9 cellular contexts compared by ENCODE assay signal in the genomic region with DNA sequence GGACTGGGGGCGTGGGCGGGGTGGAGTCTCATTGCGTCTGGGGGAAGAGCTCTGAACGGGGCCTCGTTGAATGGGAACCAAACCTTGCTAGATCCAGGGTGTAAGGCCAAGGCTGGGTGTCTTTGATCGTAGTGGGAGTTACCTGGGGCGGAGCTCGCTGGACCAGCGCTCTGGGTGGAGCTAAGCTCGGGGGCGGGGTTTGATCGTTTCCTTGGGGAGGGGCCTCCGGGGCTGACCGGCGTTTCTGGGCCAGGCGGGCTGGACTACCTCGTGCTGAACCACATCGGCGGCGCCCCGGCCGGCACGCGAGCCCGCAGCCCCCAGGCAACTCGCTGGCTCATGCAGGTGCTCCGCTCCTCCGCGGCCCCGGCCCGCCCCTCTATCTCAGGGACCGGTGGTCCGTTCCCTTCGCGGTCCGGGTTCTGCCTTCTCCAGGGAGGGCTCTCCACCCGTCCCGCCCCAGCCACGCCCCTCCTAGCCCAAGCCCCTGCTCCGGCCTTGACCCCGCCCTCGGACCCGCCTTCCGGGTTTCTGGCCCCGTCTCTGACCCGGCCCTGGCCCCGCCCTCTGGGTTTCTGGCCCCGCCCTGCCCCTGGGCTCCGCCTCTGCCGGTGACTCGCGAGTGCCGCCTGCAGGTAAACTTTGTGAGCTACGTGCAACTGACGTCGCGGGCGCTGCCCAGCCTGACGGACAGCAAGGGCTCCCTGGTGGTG. TPM values are rescaled to one million over a fixed set of nuclear protein-coding genes. Genes with fewer than 3 reads are reported as not detected.
DNase-seq lines count a peak whose midpoint lies in the region; ATAC-seq, FAIRE-seq and TF ChIP-seq lines count a peak whose summit lies in the region.
"Had no signal": no experiment of that assay in that cellular context is flagged by ENCODE, and none has a peak within 500 bp of the region (broad histone marks: within the 10 kb centered on the region; RNA-seq: fewer than 3 reads in every experiment).

No MANE protein-coding gene starts in this region.

- H3K27me3 ChIP-seq in CD8-positive, alpha-beta T cell (ENCODE audit: insufficient read depth, low read length): no peaks in the 10 kb centered on the region
- no peaks in the 10 kb centered on the region for H3K27me3 ChIP-seq in OCI-LY1 (ENCODE audit: insufficient read depth, low read length)
- H3K27me3 ChIP-seq in esophagus muscularis mucosa: no peaks in the 10 kb centered on the region
- H3K27me3 ChIP-seq in muscle layer of colon (ENCODE audit: control insufficient read depth in 1 of 2, insufficient read depth in 2 of 2, low read length in 2 of 2): no peaks in the 10 kb centered on the region

- H3K9ac ChIP-seq in OCI-LY1 (ENCODE audit: low read length): peak overlapping the region; percentile 61
- no peak overlapping the region for H3K9ac ChIP-seq in muscle layer of colon (ENCODE audit: low read length)

- peaks cover 40% of the 10 kb centered on the region for H3K4me1 Mint-ChIP-seq in CD8-positive, alpha-beta T cell (ENCODE audit: low read depth)

- H3K9me3 Mint-ChIP-seq in CD8-positive, alpha-beta T cell: no peaks in the 10 kb centered on the region

- peak overlapping the region; percentile 33 for H3K27ac ChIP-seq in CD8-positive, alpha-beta T cell (ENCODE audit: low read depth, low read length)
- H3K27ac ChIP-seq in OCI-LY1 (ENCODE audit: low read depth, low read length, poor library complexity, severe bottlenecking) (no peak overlapping the region), esophagus muscularis mucosa (replicated peaks in 1 of 4) (peak overlapping the region; percentile 82 to 89 (median 85)), muscle layer of colon (ENCODE audit: low read depth, low read length) (peak overlapping the region; percentile 78)

- ATAC-seq in CD8-positive, alpha-beta T cell: peak; percentile 55

- no peaks in the 10 kb centered on the region for H3K9me3 ChIP-seq in CD8-positive, alpha-beta T cell (ENCODE audit: low read length)
- no peaks in the 10 kb centered on the region for H3K9me3 ChIP-seq in OCI-LY1 (ENCODE audit: low read length)
- no peaks in the 10 kb centered on the region for H3K9me3 ChIP-seq in esophagus muscularis mucosa
- H3K9me3 ChIP-seq in muscle layer of colon (ENCODE audit: low read length): no peaks in the 10 kb centered on the region

- no peak for FAIRE-seq in HTR-8/SVneo (lab: Jason Lieb, UNC)
- FAIRE-seq: islet of Langerhans had no signal

- H3K36me3 Mint-ChIP-seq in CD8-positive, alpha-beta T cell: peaks cover 12% of the 10 kb centered on the region

- intact Hi-C loops in CD8-positive, alpha-beta T cell (cut with DNase I, micrococcal nuclease): loop anchor here in 1 of 2 experiments (10.0 kb wide), 1 partner anchor 688 kb away; a partner anchor contains a TSS
- intact Hi-C loops in esophagus muscularis mucosa (cut with DNase I): no loop called here

- peak overlapping the region; percentile 59 for H3K4me3 ChIP-seq in CD8-positive, alpha-beta T cell (ENCODE audit: low read depth, low read length)
- H3K4me3 ChIP-seq in OCI-LY1 (ENCODE audit: low read depth, low read length, poor library complexity, severe bottlenecking) (peak overlapping the region; percentile 67), esophagus muscularis mucosa (peak overlapping the region; percentile 63 to 72 (median 66)), muscle layer of colon (ENCODE audit: low read depth in 1 of 2, low read length in 2 of 2) (peak overlapping the region; percentile 61 to 68)

- CTCF ChIA-PET in CD8-positive, alpha-beta T cell (lab: Charles Lee): interaction anchor here (0.6 to 1.9 kb wide), 8 partner anchors 11 to 65 kb away, joined by 3 to 7 read pairs (median 4); a partner anchor contains a TSS

- peak overlapping the region; percentile 74 for H3K4me2 ChIP-seq in OCI-LY1 (ENCODE audit: low read length)

- peak overlapping the region; percentile 82 for H3K27ac Mint-ChIP-seq in CD8-positive, alpha-beta T cell

- H3K9me2 ChIP-seq in OCI-LY1 (ENCODE audit: low read depth, low read length): no peaks in the 10 kb centered on the region

- no peak for TF ChIP-seq POLR2A in esophagus muscularis mucosa (IDR thresholded peaks at IDR 0.05; ENCODE audit: low read depth)

- no peaks in the 10 kb centered on the region for H4K20me1 ChIP-seq in OCI-LY1 (ENCODE audit: insufficient read depth, low read length)

- no peaks in the 10 kb centered on the region for H3K27me3 Mint-ChIP-seq in CD8-positive, alpha-beta T cell (ENCODE audit: low read depth)

- H3K4me1 ChIP-seq in CD8-positive, alpha-beta T cell (ENCODE audit: insufficient read depth, low read length): peaks cover 24% of the 10 kb centered on the region
- H3K4me1 ChIP-seq in OCI-LY1 (ENCODE audit: insufficient read depth, low read length, severe bottlenecking) (peaks cover 11% of the 10 kb centered on the region), esophagus muscularis mucosa (peaks cover 12 to 39% (median 35%) of the 10 kb centered on the region in 4 donors), muscle layer of colon (ENCODE audit: insufficient read depth, low read length) (peaks cover 5% of the 10 kb centered on the region)

- 0% methylated on average over 26 of the region's 59 CpGs for WGBS in esophagus muscularis mucosa

- H3K79me2 ChIP-seq in OCI-LY1 (ENCODE audit: insufficient read depth, low read length): peaks cover 17% of the 10 kb centered on the region

- POLR2A ChIA-PET in CD8-positive, alpha-beta T cell (lab: Charles Lee): interaction anchor here (1.2 to 2.1 kb wide), 3 partner anchors 33 to 66 kb away, joined by 6 to 11 read pairs (median 8); a partner anchor contains a TSS

- no peak for TF ChIP-seq EP300 in esophagus muscularis mucosa (IDR thresholded peaks at IDR 0.05)

- TF ChIP-seq CTCF in CD8-positive, alpha-beta T cell (IDR thresholded peaks at IDR 0.05): peak; percentile 80
- peak; percentile 89 for TF ChIP-seq CTCF in GM20000 (IDR thresholded peaks at IDR 0.05; ENCODE audit: extremely low read depth, missing control alignments)
- peak; percentile 82 for TF ChIP-seq CTCF in OCI-LY1 (IDR thresholded peaks at IDR 0.05; ENCODE audit: low read length)
- TF ChIP-seq CTCF in esophagus muscularis mucosa (IDR thresholded peaks at IDR 0.05): peak; percentile 78 to 93 (median 85)

- H3F3A ChIP-seq in OCI-LY1 (ENCODE audit: insufficient read depth, low read length): peaks cover 4% of the 10 kb centered on the region; the same call in 1 of the 2 replicates

- H3K4me3 Mint-ChIP-seq in CD8-positive, alpha-beta T cell: peak overlapping the region; percentile 84

- H3K36me3 ChIP-seq in CD8-positive, alpha-beta T cell (ENCODE audit: insufficient read depth, low read length): peaks cover 2% of the 10 kb centered on the region
- H3K36me3 ChIP-seq in OCI-LY1 (ENCODE audit: insufficient read depth, low read length) (peaks cover 15% of the 10 kb centered on the region), esophagus muscularis mucosa (peaks cover 0 to 4% (median 3%) of the 10 kb centered on the region in 4 donors), muscle layer of colon (ENCODE audit: insufficient read depth, low read length) (peaks cover 1% of the 10 kb centered on the region)

- DNase-seq in CD8-positive, alpha-beta T cell: peak; percentile 85 to 99 (median 96)
- DNase-seq in GM20000 (ENCODE audit: low spot score) (peak; percentile 100), HTR-8/SVneo (ENCODE audit: insufficient read length, low spot score) (peak; percentile 90), activated T-cell treated with anti-CD3 and anti-CD28 coated beads for 48 hours (ENCODE audit: low read depth) (peak; percentile 100), esophagus muscularis mucosa (ENCODE audit: extremely low spot score) (peak; percentile 100)
- DNase-seq in stimulated activated CD8-positive, alpha-beta memory T cell treated with anti-CD3 and anti-CD28 coated beads, Interleukin-4, amount 100 ng/mL, for 48 hours: peak; percentile 100

- no peak overlapping the region for H2AFZ ChIP-seq in OCI-LY1 (ENCODE audit: low read length)

RNA-seq across cellular contexts. Expression of a gene that starts 3.3 kb away (rescaled TPM):
- total RNA-seq in CD8-positive, alpha-beta T cell: 1,000 to 10,000 TPM; 1,425 to 1,465 TPM
- total RNA-seq in esophagus muscularis mucosa: 100 to 1,000 TPM; 461 to 719 (median 614) TPM

RNA-seq across cellular contexts. Expression of a gene that starts 6.0 kb away (rescaled TPM):
- 1 to 10 TPM; 3.1 to 4.1 TPM for total RNA-seq in CD8-positive, alpha-beta T cell
- 10 to 100 TPM; 15.0 to 21.8 (median 17.8) TPM for total RNA-seq in esophagus muscularis mucosa

RNA-seq across cellular contexts. Expression of a gene that starts 6.5 kb away (rescaled TPM):
- total RNA-seq in CD8-positive, alpha-beta T cell: 10 to 100 TPM; 19.6 to 24.8 TPM
- total RNA-seq in esophagus muscularis mucosa: 10 to 100 TPM; 46.4 to 70.0 (median 59.3) TPM

RNA-seq across cellular contexts. Expression of a gene that starts 33.1 kb away (rescaled TPM):
- total RNA-seq in CD8-positive, alpha-beta T cell: 100 to 1,000 TPM in 1 of 2 experiments, 10 to 100 TPM in 1; 90.6 to 109 TPM
- total RNA-seq in esophagus muscularis mucosa: 10 to 100 TPM; 49.0 to 70.4 (median 54.3) TPM

RNA-seq across cellular contexts. Expression of a gene that starts 33.6 kb away (rescaled TPM):
- total RNA-seq in CD8-positive, alpha-beta T cell: not detected
- total RNA-seq in esophagus muscularis mucosa: under 1 TPM in 1 of 4 donors, not detected in 3; 0.19 TPM
